8 cellular contexts compared by ENCODE assay signal in the genomic region with DNA sequence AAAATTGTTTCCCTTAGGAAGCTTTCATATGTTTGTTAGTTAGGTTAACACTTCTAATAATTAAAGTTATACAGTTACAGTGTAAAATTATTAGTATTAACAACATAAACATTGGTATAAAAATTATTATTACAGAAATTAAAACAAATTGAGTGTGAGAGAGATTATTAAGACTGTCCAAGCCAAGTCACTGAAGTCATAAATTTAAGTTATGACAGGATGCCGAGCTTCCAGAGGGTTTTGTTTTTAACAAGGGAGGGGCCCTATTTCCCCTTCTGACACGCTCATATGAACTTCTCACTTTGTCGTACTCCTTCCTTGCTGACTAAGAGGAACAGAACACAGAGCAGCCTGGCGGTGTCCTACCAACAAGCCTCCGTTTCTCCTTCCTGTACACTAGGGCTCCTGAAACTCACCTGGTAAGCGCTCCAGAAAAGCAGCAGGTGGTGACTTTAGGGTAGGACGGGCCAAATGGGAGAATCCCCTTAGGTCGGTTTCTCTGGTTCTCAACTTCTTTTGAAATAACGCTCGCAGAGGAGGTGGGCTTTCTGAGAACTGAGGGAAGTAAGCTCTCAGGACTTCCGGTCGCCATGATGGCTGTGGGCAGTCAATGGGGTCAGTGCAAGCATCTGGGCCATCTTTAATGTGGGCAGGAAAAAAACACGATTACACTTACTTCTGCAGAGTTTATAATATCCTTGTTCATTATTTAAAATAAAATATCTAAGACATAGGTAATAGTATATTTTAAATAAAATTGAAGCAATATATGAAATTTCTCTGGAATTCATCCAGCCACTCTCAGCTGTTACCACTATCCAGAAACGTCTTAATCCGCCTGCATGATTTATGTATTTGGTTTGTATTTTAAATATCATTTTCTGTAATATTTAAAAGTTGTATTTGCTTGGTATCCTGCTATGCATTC. TPM values are rescaled to one million over a fixed set of nuclear protein-coding genes. Genes with fewer than 3 reads are reported as not detected.
DNase-seq lines count a peak whose midpoint lies in the region; ATAC-seq and TF ChIP-seq lines count a peak whose summit lies in the region.

A gene with protein sequence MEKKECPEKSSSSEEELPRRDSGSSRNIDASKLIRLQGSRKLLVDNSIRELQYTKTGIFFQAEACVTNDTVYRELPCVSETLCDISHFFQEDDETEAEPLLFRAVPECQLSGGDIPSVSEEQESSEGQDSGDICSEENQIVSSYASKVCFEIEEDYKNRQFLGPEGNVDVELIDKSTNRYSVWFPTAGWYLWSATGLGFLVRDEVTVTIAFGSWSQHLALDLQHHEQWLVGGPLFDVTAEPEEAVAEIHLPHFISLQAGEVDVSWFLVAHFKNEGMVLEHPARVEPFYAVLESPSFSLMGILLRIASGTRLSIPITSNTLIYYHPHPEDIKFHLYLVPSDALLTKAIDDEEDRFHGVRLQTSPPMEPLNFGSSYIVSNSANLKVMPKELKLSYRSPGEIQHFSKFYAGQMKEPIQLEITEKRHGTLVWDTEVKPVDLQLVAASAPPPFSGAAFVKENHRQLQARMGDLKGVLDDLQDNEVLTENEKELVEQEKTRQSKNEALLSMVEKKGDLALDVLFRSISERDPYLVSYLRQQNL (minus strand): TSS at position 537 of the 928 bp plus-strand sequence. CDS start 14,892 bp downstream, outside the sequence.

- H3K27ac Mint-ChIP-seq in activated naive CD8-positive, alpha-beta T cell treated with anti-CD3 and anti-CD28 coated beads for 36 hours, result peak within 1 kb of the TSS; percentile 99
- H3K27ac Mint-ChIP-seq in glutamatergic neuron (ENCODE audit: unreplicated experiment), result peak within 1 kb of the TSS; percentile 97

- H3K36me3 ChIP-seq in ES-I3 (ENCODE audit: insufficient read depth, low read length), result no peaks in the 10 kb centered on the region
- 0 out of 3 replicates have a peak, but pooled peaks cover 0 to 4% of the 10 kb centered on the region in 2 experiments for H3K36me3 ChIP-seq in HEK293 (ENCODE audit: control insufficient read depth in 2 of 2, insufficient read depth in 1 of 2, low read length in 2 of 2)

- ATAC-seq in omental fat pad (ENCODE audit: low FRiP score), result peak; percentile 84

- CTCF ChIA-PET in HEK293 (lab: Yijun Ruan, JAX), result interaction anchor here (0.7 to 1.3 kb wide), 10 partner anchors 9 to 587 kb away, joined by 3 to 6 read pairs (median 3); no protein-coding TSS in a partner anchor

- TF ChIP-seq CTCF in HEK293 (tag by site-specific recombination; IDR thresholded peaks at IDR 0.05) (no peak), glutamatergic neuron (IDR thresholded peaks at IDR 0.05; ENCODE audit: partially characterized antibody, unreplicated experiment) (no peak), omental fat pad (IDR thresholded peaks at IDR 0.05) (no peak)

- peak within 1 kb of the TSS; percentile 65 for H3K4me3 ChIP-seq in HEK293 (ENCODE audit: low read depth, low read length)

- no peaks in the 10 kb centered on the region for H3K27me3 Mint-ChIP-seq in activated naive CD8-positive, alpha-beta T cell treated with anti-CD3 and anti-CD28 coated beads for 36 hours
- peaks cover 3% of the 10 kb centered on the region for H3K27me3 Mint-ChIP-seq in glutamatergic neuron (ENCODE audit: unreplicated experiment)

- DNase-seq in NCI-H1092 treated with DMSO at 0.1 percent for 48 hours (lab: John Stamatoyannopoulos, UW) (peak; percentile 87), SKM-1 treated with dmso at 0.1 percent for 144 hours (lab: John Stamatoyannopoulos, UW; ENCODE audit: unreplicated experiment) (peak; percentile 91), glutamatergic neuron (peak; percentile 65), omental fat pad (ENCODE audit: low spot score) (peak; percentile 56)
- peak; percentile 82 for DNase-seq in activated naive CD8-positive, alpha-beta T cell treated with anti-CD3 and anti-CD28 coated beads for 36 hours

- H3K9me3 Mint-ChIP-seq in activated naive CD8-positive, alpha-beta T cell treated with anti-CD3 and anti-CD28 coated beads for 36 hours, result peaks cover 2% of the 10 kb centered on the region
- no peaks in the 10 kb centered on the region for H3K9me3 Mint-ChIP-seq in glutamatergic neuron (ENCODE audit: unreplicated experiment)

- peak within 1 kb of the TSS; percentile 94 for H3K4me3 Mint-ChIP-seq in activated naive CD8-positive, alpha-beta T cell treated with anti-CD3 and anti-CD28 coated beads for 36 hours
- H3K4me3 Mint-ChIP-seq in glutamatergic neuron (ENCODE audit: unreplicated experiment), result peak within 1 kb of the TSS; percentile 98

- H3K4me1 Mint-ChIP-seq in activated naive CD8-positive, alpha-beta T cell treated with anti-CD3 and anti-CD28 coated beads for 36 hours, result peaks cover 69% of the 10 kb centered on the region
- H3K4me1 Mint-ChIP-seq in glutamatergic neuron (ENCODE audit: low read depth, unreplicated experiment), result peaks cover 6% of the 10 kb centered on the region

- H3K27ac ChIP-seq in HEK293 (ENCODE audit: extremely low read depth, low read depth, low read length) (peak within 1 kb of the TSS; percentile 70), temporal lobe (ENCODE audit: low read depth, low read length) (peak within 1 kb of the TSS; percentile 60)

- H3K4me1 ChIP-seq in ES-I3 (ENCODE audit: insufficient read depth, low read length), result 0 out of 2 replicates have a peak, but pooled peaks cover 3% of the 10 kb centered on the region
- no peaks in the 10 kb centered on the region for H3K4me1 ChIP-seq in HEK293 (ENCODE audit: control insufficient read depth, insufficient read depth, low read length)

- peaks cover 29% of the 10 kb centered on the region for H3K36me3 Mint-ChIP-seq in activated naive CD8-positive, alpha-beta T cell treated with anti-CD3 and anti-CD28 coated beads for 36 hours
- H3K36me3 Mint-ChIP-seq in glutamatergic neuron (ENCODE audit: unreplicated experiment), result no peaks in the 10 kb centered on the region

- POLR2A ChIA-PET in HEK293 (lab: Yijun Ruan, JAX), result interaction anchor here (0.8 to 1.6 kb wide), 10 partner anchors 10 to 616 kb away, joined by 3 to 19 read pairs (median 3); a partner anchor contains a TSS

- peak within 1 kb of the TSS; percentile 70 for H3K9ac ChIP-seq in ES-I3 (ENCODE audit: low read depth, low read length)

- H3K9me3 ChIP-seq in ES-I3 (ENCODE audit: control insufficient read depth, insufficient read depth, low read length) (peaks cover 5% of the 10 kb centered on the region; the same call in 1 of the 2 replicates), HEK293 (ENCODE audit: control insufficient read depth, insufficient read depth, low read depth, low read length) (no peaks in the 10 kb centered on the region)

TF ChIP-seq in HEK293, 187 proteins besides CTCF, POLR2A, EP300 and RAD21 (continues in another document):
- TF ChIP-seq EGR2 (tag by site-specific recombination; IDR thresholded peaks at IDR 0.05; ENCODE audit: low read depth) (no peak), ZNF202 (tag by site-specific recombination; IDR thresholded peaks at IDR 0.05; ENCODE audit: borderline replicate concordance) (no peak), ZNF514 (tag by site-specific recombination; IDR thresholded peaks at IDR 0.05) (no peak), ZBTB17 (tag by site-specific recombination; IDR thresholded peaks at IDR 0.05) (peak; percentile 87), ZNF175 (tag by site-specific recombination; IDR thresholded peaks at IDR 0.05) (no peak), TRIM28 (IDR thresholded peaks at IDR 0.05; ENCODE audit: borderline replicate concordance, low read length) (no peak)
- TF ChIP-seq, protein P1, sequence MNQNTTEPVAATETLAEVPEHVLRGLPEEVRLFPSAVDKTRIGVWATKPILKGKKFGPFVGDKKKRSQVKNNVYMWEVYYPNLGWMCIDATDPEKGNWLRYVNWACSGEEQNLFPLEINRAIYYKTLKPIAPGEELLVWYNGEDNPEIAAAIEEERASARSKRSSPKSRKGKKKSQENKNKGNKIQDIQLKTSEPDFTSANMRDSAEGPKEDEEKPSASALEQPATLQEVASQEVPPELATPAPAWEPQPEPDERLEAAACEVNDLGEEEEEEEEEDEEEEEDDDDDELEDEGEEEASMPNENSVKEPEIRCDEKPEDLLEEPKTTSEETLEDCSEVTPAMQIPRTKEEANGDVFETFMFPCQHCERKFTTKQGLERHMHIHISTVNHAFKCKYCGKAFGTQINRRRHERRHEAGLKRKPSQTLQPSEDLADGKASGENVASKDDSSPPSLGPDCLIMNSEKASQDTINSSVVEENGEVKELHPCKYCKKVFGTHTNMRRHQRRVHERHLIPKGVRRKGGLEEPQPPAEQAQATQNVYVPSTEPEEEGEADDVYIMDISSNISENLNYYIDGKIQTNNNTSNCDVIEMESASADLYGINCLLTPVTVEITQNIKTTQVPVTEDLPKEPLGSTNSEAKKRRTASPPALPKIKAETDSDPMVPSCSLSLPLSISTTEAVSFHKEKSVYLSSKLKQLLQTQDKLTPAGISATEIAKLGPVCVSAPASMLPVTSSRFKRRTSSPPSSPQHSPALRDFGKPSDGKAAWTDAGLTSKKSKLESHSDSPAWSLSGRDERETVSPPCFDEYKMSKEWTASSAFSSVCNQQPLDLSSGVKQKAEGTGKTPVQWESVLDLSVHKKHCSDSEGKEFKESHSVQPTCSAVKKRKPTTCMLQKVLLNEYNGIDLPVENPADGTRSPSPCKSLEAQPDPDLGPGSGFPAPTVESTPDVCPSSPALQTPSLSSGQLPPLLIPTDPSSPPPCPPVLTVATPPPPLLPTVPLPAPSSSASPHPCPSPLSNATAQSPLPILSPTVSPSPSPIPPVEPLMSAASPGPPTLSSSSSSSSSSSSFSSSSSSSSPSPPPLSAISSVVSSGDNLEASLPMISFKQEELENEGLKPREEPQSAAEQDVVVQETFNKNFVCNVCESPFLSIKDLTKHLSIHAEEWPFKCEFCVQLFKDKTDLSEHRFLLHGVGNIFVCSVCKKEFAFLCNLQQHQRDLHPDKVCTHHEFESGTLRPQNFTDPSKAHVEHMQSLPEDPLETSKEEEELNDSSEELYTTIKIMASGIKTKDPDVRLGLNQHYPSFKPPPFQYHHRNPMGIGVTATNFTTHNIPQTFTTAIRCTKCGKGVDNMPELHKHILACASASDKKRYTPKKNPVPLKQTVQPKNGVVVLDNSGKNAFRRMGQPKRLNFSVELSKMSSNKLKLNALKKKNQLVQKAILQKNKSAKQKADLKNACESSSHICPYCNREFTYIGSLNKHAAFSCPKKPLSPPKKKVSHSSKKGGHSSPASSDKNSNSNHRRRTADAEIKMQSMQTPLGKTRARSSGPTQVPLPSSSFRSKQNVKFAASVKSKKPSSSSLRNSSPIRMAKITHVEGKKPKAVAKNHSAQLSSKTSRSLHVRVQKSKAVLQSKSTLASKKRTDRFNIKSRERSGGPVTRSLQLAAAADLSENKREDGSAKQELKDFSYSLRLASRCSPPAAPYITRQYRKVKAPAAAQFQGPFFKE (tag by site-specific recombination; IDR thresholded peaks at IDR 0.05; ENCODE audit: borderline replicate concordance), result no peak

RNA-seq across cellular contexts. Expression of the gene that starts here (rescaled TPM):
- 100 to 1,000 TPM; 102 to 103 TPM for total RNA-seq in activated naive CD8-positive, alpha-beta T cell treated with anti-CD3 and anti-CD28 coated beads for 36 hours
- 41.9 TPM for total RNA-seq in glutamatergic neuron (ENCODE audit: unreplicated experiment)
- total RNA-seq in omental fat pad, result 100 to 1,000 TPM in 1 of 4 donors, 10 to 100 TPM in 3; 28.3 to 144 (median 46.6) TPM
- total RNA-seq in temporal lobe, result 13.8 TPM

Comparison
In these comparisons a context has a peak if more than half of its experiments do, and no peak if none do; other contexts are left out.
1. Peak in every context shown above with its lines: DNase-seq, ATAC-seq, H3K4me3 ChIP-seq and H3K27ac ChIP-seq.